1 cellular context compared by ENCODE assay signal in the genomic region with DNA sequence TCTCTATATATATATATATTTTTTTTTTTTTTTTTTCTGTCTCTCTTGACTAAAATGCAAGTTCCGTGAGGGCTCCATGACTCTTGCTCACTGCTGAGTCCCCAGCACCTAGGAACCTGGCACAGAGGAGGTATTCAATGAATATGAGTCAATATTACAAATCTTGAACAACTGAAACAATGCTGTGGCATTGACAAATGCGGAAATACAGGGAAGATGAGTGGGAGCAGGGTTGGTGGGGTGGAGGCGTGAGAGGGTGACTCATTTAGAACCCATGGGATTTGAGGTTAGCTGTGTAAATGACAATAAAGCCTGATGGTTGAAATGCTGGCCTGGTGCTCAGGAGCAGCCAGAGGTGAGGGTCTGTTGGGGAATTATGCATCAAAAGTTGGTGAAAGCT.
A peak's percentile ranks its signal among the peaks of the same experiment; 100 is the strongest.
TF ChIP-seq lines count a peak whose summit lies in the region.

No MANE protein-coding gene starts in this region.

TF ChIP-seq in GM12878, 131 proteins besides CTCF, POLR2A, EP300 and RAD21 (continued from another document):
- TF ChIP-seq, protein P1, sequence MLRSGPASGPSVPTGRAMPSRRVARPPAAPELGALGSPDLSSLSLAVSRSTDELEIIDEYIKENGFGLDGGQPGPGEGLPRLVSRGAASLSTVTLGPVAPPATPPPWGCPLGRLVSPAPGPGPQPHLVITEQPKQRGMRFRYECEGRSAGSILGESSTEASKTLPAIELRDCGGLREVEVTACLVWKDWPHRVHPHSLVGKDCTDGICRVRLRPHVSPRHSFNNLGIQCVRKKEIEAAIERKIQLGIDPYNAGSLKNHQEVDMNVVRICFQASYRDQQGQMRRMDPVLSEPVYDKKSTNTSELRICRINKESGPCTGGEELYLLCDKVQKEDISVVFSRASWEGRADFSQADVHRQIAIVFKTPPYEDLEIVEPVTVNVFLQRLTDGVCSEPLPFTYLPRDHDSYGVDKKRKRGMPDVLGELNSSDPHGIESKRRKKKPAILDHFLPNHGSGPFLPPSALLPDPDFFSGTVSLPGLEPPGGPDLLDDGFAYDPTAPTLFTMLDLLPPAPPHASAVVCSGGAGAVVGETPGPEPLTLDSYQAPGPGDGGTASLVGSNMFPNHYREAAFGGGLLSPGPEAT (IDR thresholded peaks at IDR 0.05; ENCODE audit: low read depth) = no peak
- TF ChIP-seq PML (IDR thresholded peaks at IDR 0.05; ENCODE audit: low read length) (no peak), PAX5 (IDR thresholded peaks at IDR 0.05; ENCODE audit: borderline replicate concordance, low read depth, low read length) (peak; percentile 46; the same call in 1 of the 2 replicates), EED (IDR thresholded peaks at IDR 0.05; ENCODE audit: low read depth) (peak; percentile 96), CREM (IDR thresholded peaks at IDR 0.05; ENCODE audit: low read depth) (peak; percentile 72; the same call in 1 of the 2 replicates), FOXM1 (IDR thresholded peaks at IDR 0.05; ENCODE audit: low read depth, low read length) (peak; percentile 68; the same call in 1 of the 2 replicates), YY1 (IDR thresholded peaks at IDR 0.05; ENCODE audit: low read depth, low read length) (0 out of 2 replicates have a peak, but pooled peaks have one; percentile 17), JUND (IDR thresholded peaks at IDR 0.05; ENCODE audit: low read depth, low read length) (0 out of 2 replicates have a peak, but pooled peaks have one; percentile 46), JUNB (IDR thresholded peaks at IDR 0.05) (peak; percentile 76), BHLHE40 (IDR thresholded peaks at IDR 0.05; ENCODE audit: borderline replicate concordance in 1 of 2, low read depth in 2 of 2, low read length in 1 of 2) (peak; percentile 25 to 39; a peak in 2 of 4 replicates), EGR1 (IDR thresholded peaks at IDR 0.05; ENCODE audit: borderline replicate concordance in 1 of 2, low read depth in 2 of 2, low read length in 2 of 2) (peak in 1 of 2 experiments; percentile 70; a peak in 1 of 3 replicates), MTA2 (IDR thresholded peaks at IDR 0.05; ENCODE audit: low read depth) (peak; percentile 63; the same call in 1 of the 2 replicates), ETV6 (conservative IDR thresholded peaks at IDR 0.05 in 1 of 2, IDR thresholded peaks at IDR 0.05 in 1 of 2; ENCODE audit: borderline replicate concordance in 1 of 2, low read depth in 1 of 2) (peak in 1 of 2 experiments; percentile 80; a peak in 1 of 4 replicates), TCF3 (IDR thresholded peaks at IDR 0.05; ENCODE audit: borderline replicate concordance, insufficient read depth, low read depth, low read length) (no peak), MEF2B (IDR thresholded peaks at IDR 0.05; ENCODE audit: partially characterized antibody, poor library complexity, severe bottlenecking) (peak; percentile 85), RUNX3 (IDR thresholded peaks at IDR 0.05; ENCODE audit: low read length) (peak; percentile 95), TCF12 (IDR thresholded peaks at IDR 0.05; ENCODE audit: low read depth, low read length) (peak; percentile 66; the same call in 1 of the 2 replicates), IRF4 (IDR thresholded peaks at IDR 0.05; ENCODE audit: low read depth, low read length) (0 out of 2 replicates have a peak, but pooled peaks have one; percentile 49), BCL11A (IDR thresholded peaks at IDR 0.05; ENCODE audit: low read depth, low read length) (peak; percentile 82), HDAC6 (IDR thresholded peaks at IDR 0.05; ENCODE audit: unreplicated experiment) (no peak), MTA3 (IDR thresholded peaks at IDR 0.05; ENCODE audit: borderline replicate concordance, low read length) (peak; percentile 68; the same call in 1 of the 2 replicates), NFIC (IDR thresholded peaks at IDR 0.05; ENCODE audit: low read depth, low read length) (peak; percentile 79), ATF7 (IDR thresholded peaks at IDR 0.05; ENCODE audit: low read depth) (peak; percentile 29; the same call in 1 of the 2 replicates), BRCA1 (IDR thresholded peaks at IDR 0.05; ENCODE audit: low read depth, low read length) (no peak), ZNF274 (IDR thresholded peaks at IDR 0.05; ENCODE audit: insufficient read depth, insufficient read length) (no peak), CBFB (IDR thresholded peaks at IDR 0.05; ENCODE audit: low read depth) (peak; percentile 48; the same call in 1 of the 2 replicates), CREB1 (IDR thresholded peaks at IDR 0.05; ENCODE audit: low read depth) (0 out of 2 replicates have a peak, but pooled peaks have one; percentile 11), TBL1XR1 (IDR thresholded peaks at IDR 0.05; ENCODE audit: low read depth, low read length) (0 out of 2 replicates have a peak, but pooled peaks have one; percentile 42), SPI1 (IDR thresholded peaks at IDR 0.05; ENCODE audit: borderline replicate concordance, insufficient read depth, low read depth, low read length) (no peak), ZBED1 (IDR thresholded peaks at IDR 0.05; ENCODE audit: borderline replicate concordance) (peak; percentile 70; the same call in 1 of the 2 replicates), ESRRA (IDR thresholded peaks at IDR 0.05; ENCODE audit: low read length) (no peak), IKZF1 (conservative IDR thresholded peaks at IDR 0.05) (peak; percentile 74)
- TF ChIP-seq, protein P2, sequence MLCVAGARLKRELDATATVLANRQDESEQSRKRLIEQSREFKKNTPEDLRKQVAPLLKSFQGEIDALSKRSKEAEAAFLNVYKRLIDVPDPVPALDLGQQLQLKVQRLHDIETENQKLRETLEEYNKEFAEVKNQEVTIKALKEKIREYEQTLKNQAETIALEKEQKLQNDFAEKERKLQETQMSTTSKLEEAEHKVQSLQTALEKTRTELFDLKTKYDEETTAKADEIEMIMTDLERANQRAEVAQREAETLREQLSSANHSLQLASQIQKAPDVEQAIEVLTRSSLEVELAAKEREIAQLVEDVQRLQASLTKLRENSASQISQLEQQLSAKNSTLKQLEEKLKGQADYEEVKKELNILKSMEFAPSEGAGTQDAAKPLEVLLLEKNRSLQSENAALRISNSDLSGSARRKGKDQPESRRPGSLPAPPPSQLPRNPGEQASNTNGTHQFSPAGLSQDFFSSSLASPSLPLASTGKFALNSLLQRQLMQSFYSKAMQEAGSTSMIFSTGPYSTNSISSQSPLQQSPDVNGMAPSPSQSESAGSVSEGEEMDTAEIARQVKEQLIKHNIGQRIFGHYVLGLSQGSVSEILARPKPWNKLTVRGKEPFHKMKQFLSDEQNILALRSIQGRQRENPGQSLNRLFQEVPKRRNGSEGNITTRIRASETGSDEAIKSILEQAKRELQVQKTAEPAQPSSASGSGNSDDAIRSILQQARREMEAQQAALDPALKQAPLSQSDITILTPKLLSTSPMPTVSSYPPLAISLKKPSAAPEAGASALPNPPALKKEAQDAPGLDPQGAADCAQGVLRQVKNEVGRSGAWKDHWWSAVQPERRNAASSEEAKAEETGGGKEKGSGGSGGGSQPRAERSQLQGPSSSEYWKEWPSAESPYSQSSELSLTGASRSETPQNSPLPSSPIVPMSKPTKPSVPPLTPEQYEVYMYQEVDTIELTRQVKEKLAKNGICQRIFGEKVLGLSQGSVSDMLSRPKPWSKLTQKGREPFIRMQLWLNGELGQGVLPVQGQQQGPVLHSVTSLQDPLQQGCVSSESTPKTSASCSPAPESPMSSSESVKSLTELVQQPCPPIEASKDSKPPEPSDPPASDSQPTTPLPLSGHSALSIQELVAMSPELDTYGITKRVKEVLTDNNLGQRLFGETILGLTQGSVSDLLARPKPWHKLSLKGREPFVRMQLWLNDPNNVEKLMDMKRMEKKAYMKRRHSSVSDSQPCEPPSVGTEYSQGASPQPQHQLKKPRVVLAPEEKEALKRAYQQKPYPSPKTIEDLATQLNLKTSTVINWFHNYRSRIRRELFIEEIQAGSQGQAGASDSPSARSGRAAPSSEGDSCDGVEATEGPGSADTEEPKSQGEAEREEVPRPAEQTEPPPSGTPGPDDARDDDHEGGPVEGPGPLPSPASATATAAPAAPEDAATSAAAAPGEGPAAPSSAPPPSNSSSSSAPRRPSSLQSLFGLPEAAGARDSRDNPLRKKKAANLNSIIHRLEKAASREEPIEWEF (IDR thresholded peaks at IDR 0.05; ENCODE audit: insufficient replicate concordance, low read depth, low read length) = no peak
- TF ChIP-seq, protein P3, sequence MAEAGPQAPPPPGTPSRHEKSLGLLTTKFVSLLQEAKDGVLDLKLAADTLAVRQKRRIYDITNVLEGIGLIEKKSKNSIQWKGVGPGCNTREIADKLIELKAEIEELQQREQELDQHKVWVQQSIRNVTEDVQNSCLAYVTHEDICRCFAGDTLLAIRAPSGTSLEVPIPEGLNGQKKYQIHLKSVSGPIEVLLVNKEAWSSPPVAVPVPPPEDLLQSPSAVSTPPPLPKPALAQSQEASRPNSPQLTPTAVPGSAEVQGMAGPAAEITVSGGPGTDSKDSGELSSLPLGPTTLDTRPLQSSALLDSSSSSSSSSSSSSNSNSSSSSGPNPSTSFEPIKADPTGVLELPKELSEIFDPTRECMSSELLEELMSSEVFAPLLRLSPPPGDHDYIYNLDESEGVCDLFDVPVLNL (IDR thresholded peaks at IDR 0.05; ENCODE audit: low read depth, low read length) = no peak
- TF ChIP-seq, protein P4, sequence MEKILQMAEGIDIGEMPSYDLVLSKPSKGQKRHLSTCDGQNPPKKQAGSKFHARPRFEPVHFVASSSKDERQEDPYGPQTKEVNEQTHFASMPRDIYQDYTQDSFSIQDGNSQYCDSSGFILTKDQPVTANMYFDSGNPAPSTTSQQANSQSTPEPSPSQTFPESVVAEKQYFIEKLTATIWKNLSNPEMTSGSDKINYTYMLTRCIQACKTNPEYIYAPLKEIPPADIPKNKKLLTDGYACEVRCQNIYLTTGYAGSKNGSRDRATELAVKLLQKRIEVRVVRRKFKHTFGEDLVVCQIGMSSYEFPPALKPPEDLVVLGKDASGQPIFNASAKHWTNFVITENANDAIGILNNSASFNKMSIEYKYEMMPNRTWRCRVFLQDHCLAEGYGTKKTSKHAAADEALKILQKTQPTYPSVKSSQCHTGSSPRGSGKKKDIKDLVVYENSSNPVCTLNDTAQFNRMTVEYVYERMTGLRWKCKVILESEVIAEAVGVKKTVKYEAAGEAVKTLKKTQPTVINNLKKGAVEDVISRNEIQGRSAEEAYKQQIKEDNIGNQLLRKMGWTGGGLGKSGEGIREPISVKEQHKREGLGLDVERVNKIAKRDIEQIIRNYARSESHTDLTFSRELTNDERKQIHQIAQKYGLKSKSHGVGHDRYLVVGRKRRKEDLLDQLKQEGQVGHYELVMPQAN (conservative IDR thresholded peaks at IDR 0.05) = no peak
- TF ChIP-seq, protein P5, sequence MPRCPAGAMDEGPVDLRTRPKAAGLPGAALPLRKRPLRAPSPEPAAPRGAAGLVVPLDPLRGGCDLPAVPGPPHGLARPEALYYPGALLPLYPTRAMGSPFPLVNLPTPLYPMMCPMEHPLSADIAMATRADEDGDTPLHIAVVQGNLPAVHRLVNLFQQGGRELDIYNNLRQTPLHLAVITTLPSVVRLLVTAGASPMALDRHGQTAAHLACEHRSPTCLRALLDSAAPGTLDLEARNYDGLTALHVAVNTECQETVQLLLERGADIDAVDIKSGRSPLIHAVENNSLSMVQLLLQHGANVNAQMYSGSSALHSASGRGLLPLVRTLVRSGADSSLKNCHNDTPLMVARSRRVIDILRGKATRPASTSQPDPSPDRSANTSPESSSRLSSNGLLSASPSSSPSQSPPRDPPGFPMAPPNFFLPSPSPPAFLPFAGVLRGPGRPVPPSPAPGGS (IDR thresholded peaks at IDR 0.05; ENCODE audit: borderline replicate concordance, insufficient read depth, low read depth, low read length, poor library complexity, severe bottlenecking) = peak; percentile 84
- TF ChIP-seq, protein P6, sequence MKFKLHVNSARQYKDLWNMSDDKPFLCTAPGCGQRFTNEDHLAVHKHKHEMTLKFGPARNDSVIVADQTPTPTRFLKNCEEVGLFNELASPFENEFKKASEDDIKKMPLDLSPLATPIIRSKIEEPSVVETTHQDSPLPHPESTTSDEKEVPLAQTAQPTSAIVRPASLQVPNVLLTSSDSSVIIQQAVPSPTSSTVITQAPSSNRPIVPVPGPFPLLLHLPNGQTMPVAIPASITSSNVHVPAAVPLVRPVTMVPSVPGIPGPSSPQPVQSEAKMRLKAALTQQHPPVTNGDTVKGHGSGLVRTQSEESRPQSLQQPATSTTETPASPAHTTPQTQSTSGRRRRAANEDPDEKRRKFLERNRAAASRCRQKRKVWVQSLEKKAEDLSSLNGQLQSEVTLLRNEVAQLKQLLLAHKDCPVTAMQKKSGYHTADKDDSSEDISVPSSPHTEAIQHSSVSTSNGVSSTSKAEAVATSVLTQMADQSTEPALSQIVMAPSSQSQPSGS (IDR thresholded peaks at IDR 0.05; ENCODE audit: low read length) = peak; percentile 58; the same call in 1 of the 2 replicates
- TF ChIP-seq, protein P7, sequence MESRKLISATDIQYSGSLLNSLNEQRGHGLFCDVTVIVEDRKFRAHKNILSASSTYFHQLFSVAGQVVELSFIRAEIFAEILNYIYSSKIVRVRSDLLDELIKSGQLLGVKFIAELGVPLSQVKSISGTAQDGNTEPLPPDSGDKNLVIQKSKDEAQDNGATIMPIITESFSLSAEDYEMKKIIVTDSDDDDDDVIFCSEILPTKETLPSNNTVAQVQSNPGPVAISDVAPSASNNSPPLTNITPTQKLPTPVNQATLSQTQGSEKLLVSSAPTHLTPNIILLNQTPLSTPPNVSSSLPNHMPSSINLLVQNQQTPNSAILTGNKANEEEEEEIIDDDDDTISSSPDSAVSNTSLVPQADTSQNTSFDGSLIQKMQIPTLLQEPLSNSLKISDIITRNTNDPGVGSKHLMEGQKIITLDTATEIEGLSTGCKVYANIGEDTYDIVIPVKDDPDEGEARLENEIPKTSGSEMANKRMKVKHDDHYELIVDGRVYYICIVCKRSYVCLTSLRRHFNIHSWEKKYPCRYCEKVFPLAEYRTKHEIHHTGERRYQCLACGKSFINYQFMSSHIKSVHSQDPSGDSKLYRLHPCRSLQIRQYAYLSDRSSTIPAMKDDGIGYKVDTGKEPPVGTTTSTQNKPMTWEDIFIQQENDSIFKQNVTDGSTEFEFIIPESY (IDR thresholded peaks at IDR 0.05) = no peak
